ENCODE assay signal across 24 cellular contexts in genomic region chr3:78951546-78951945, GRCh38.
DNase-seq lines count a peak whose midpoint lies in the region; ATAC-seq and TF ChIP-seq lines count a peak whose summit lies in the region.
"Had no signal": no experiment of that assay in that cellular context is flagged by ENCODE, and none has a peak within 500 bp of the region (broad histone marks: within the 10 kb centered on the region; RNA-seq: fewer than 3 reads in every experiment).

No MANE protein-coding gene starts in this region.

- no peak overlapping the region for H3K4me2 ChIP-seq in hepatocyte

- H2AFZ ChIP-seq in hepatocyte, result no peak overlapping the region

- peaks cover 12% of the 10 kb centered on the region for H3K79me2 ChIP-seq in hepatocyte

- no peaks in the 10 kb centered on the region for H3K36me3 ChIP-seq in hepatocyte (replicated peaks; ENCODE audit: insufficient read depth, low read depth)
- H3K36me3 ChIP-seq: neutrophil, spleen, vagina had no signal

- H3K9me3 ChIP-seq in hepatocyte (ENCODE audit: low read depth), result no peaks in the 10 kb centered on the region
- H3K9me3 ChIP-seq: neutrophil, testis, vagina had no signal

- TF ChIP-seq CTCF in hepatocyte (IDR thresholded peaks at IDR 0.05; ENCODE audit: poor library complexity), result no peak

- ATAC-seq in GM18498 (IDR thresholded peaks at IDR 0.05; ENCODE audit: unreplicated experiment) (no peak), HG03432 (IDR thresholded peaks at IDR 0.05; ENCODE audit: unreplicated experiment) (no peak)
- ATAC-seq: activated CD4-positive, alpha-beta T cell treated with anti-CD3 and anti-CD28 coated beads for 36 hours; activated T-helper 17 cell treated with anti-CD3 and anti-CD28 coated beads, Interleukin-2, amount 50 U/mL, for 72 hours; K562; stimulated activated naive B cell treated with anti-CD40 and anti-IgM and Interleukin-4, amounts not matched to agents 10 μg/mL and 1 μg/mL and 100 μg/mL, for 72 hours had no signal

- DNase-seq in H4 (ENCODE audit: low spot score) (peak; percentile 25), NCI-H69 (lab: John Stamatoyannopoulos, UW) (peak; percentile 32), hepatocyte (ENCODE audit: low spot score) (peak; percentile 23), skeletal muscle cell (ENCODE audit: low read depth) (peak; percentile 13), NCI-H1092 treated with DMSO at 0.1 percent for 48 hours (lab: John Stamatoyannopoulos, UW) (no peak)
- DNase-seq: activated CD4-positive, alpha-beta T cell treated with anti-CD3 and anti-CD28 coated beads for 36 hours; anterior cingulate cortex; CD4-positive, alpha-beta T cell; central memory CD4-positive, alpha-beta T cell; dermis blood vessel endothelial cell; head of caudate nucleus; mammary epithelial cell; NCI-H526; RPMI8226; spleen; stimulated activated CD4-positive, alpha-beta T cell treated with anti-CD3 and anti-CD28 coated beads, Interleukin-4, amount 100 ng/mL, for 1 hour; stimulated activated naive B cell treated with anti-CD40 and anti-IgM and Interleukin-4, amounts not matched to agents 10 μg/mL and 1 μg/mL and 100 μg/mL, for 72 hours; testis had no signal

- no peak overlapping the region for H3K27ac ChIP-seq in hepatocyte
- H3K27ac ChIP-seq: neutrophil, spleen, testis, vagina had no signal

- H3K4me3 ChIP-seq in hepatocyte (no peak overlapping the region), skeletal muscle cell (ENCODE audit: low read depth, low read length) (no peak overlapping the region)
- H3K4me3 ChIP-seq: K562, spleen, testis, vagina had no signal

- no peaks in the 10 kb centered on the region for H3K4me1 ChIP-seq in hepatocyte (ENCODE audit: insufficient read depth)
- H3K4me1 ChIP-seq: spleen, testis, vagina had no signal

- H3K27me3 ChIP-seq in hepatocyte, result no peaks in the 10 kb centered on the region
- H3K27me3 ChIP-seq: neutrophil, spleen, testis, vagina had no signal

- 39% methylated on average over 4 of the region's 4 CpGs for WGBS in hepatocyte (ENCODE audit: low lambda C conversion rate, missing lambda C conversion rate)

- no peaks in the 10 kb centered on the region for H4K20me1 ChIP-seq in hepatocyte (ENCODE audit: insufficient read depth, poor library complexity, severe bottlenecking)

- no peaks in the 10 kb centered on the region for H3K9me2 ChIP-seq in hepatocyte (replicated peaks; ENCODE audit: insufficient read depth)
